ENCODE assay signal across 1 cellular context in the genomic region with DNA sequence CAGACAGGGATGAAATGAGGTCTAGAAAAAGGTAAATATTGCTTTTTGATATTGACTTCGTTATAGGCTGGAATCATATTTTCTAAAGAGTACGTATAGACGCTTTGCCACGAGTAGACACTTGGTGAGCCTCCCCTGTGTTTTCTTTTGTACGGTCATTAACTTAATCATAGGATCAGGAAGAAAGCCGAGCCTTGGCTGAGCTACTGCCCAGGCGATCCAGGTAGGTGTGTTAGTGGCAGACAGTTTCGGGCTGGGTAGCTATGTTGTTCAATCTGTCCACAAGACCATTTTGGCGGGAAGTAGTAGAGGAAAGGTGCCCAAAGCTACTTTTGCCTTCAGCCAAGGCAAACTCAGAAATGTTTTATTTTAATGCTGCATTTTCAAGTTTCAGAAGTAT.
TF ChIP-seq lines count a peak whose summit lies in the region.

No MANE protein-coding gene starts in this region.

TF ChIP-seq in WTC11, 78 proteins besides CTCF, POLR2A, EP300 and RAD21 (continued from another document):
- TF ChIP-seq ZNF416 (CRISPR knock-in tag; IDR thresholded peaks at IDR 0.05) (no peak), E2F1 (CRISPR knock-in tag; IDR thresholded peaks at IDR 0.05) (no peak)
